In genomic region chr17:72338847-72339790, GRCh38 we compare ENCODE assay signal across 8 cellular contexts.
DNase-seq lines count a peak whose midpoint lies in the region; ATAC-seq and TF ChIP-seq lines count a peak whose summit lies in the region.
"Had no signal": no experiment of that assay in that cellular context is flagged by ENCODE, and none has a peak within 500 bp of the region (broad histone marks: within the 10 kb centered on the region; RNA-seq: fewer than 3 reads in every experiment).

No MANE protein-coding gene starts in this region.

- TF ChIP-seq CTCF in body of pancreas (IDR thresholded peaks at IDR 0.05), result no peak
- TF ChIP-seq CTCF in type B pancreatic cell (conservative IDR thresholded peaks at IDR 0.05), result no peak

- H3K27ac Mint-ChIP-seq in type B pancreatic cell, result peak overlapping the region; percentile 74
- H3K27ac Mint-ChIP-seq: T-helper 1 cell treated with Interleukin-12 subunit alpha and Interleukin-12 subunit beta and Interleukin-4 antibody, amounts not matched to agents 30 μg/mL and 1 μg/mL, for 36 hours had no signal

- H3K36me3 ChIP-seq in HUES48 (ENCODE audit: control insufficient read depth, insufficient read depth, low read length), result no peaks in the 10 kb centered on the region
- no peaks in the 10 kb centered on the region for H3K36me3 ChIP-seq in body of pancreas (replicated peaks in 1 of 2; ENCODE audit: insufficient read depth in 1 of 2, low read depth in 2 of 2)

- no peaks in the 10 kb centered on the region for H3K27me3 Mint-ChIP-seq in type B pancreatic cell

- H3K4me1 Mint-ChIP-seq in type B pancreatic cell (ENCODE audit: unreplicated experiment), result peaks cover 66% of the 10 kb centered on the region

- H3K9ac ChIP-seq in HUES48 (ENCODE audit: low read depth, low read length), result no peak overlapping the region

- TF ChIP-seq POLR2A in body of pancreas (IDR thresholded peaks at IDR 0.05), result peak in 1 of 3 donors; percentile 33

- DNase-seq in body of pancreas, result peak; percentile 44 to 64 (median 56)
- peak; percentile 45 for DNase-seq in iPS-NIHi7 (ENCODE audit: extremely low spot score)
- no peak for DNase-seq in type B pancreatic cell (ENCODE audit: extremely low spot score, unreplicated experiment)
- DNase-seq in NCI-H1930 (lab: John Stamatoyannopoulos, UW), result no peak
- no peak for DNase-seq in DMS 273 treated with DMSO at 0.1 percent for 48 hours (lab: John Stamatoyannopoulos, UW)

- ATAC-seq in body of pancreas, result peak; percentile 90
- no peak for ATAC-seq in GM21526 (IDR thresholded peaks at IDR 0.05; ENCODE audit: low FRiP score, unreplicated experiment)

- H3K4me3 ChIP-seq in HUES48 (ENCODE audit: low read depth, low read length), result no peak overlapping the region
- H3K4me3 ChIP-seq in body of pancreas, result no peak overlapping the region

- H3K27ac ChIP-seq in HUES48 (ENCODE audit: low read depth, low read length) (peak overlapping the region; percentile 11), body of pancreas (peak overlapping the region; percentile 69 to 83 (median 76))

- 41 to 45% methylated on average over 11 to 12 of the region's 12 CpGs for WGBS in body of pancreas, 2 donors

- H3K4me1 ChIP-seq in HUES48 (ENCODE audit: control insufficient read depth, insufficient read depth, low read length) (peaks cover 19% of the 10 kb centered on the region), body of pancreas (peaks cover 7% of the 10 kb centered on the region)

- H3K9me3 Mint-ChIP-seq in type B pancreatic cell, result no peaks in the 10 kb centered on the region
- H3K9me3 Mint-ChIP-seq: T-helper 1 cell treated with Interleukin-12 subunit alpha and Interleukin-12 subunit beta and Interleukin-4 antibody, amounts not matched to agents 30 μg/mL and 1 μg/mL, for 36 hours had no signal

- peak overlapping the region; percentile 74 for H3K4me3 Mint-ChIP-seq in type B pancreatic cell
- H3K4me3 Mint-ChIP-seq: T-helper 1 cell treated with Interleukin-12 subunit alpha and Interleukin-12 subunit beta and Interleukin-4 antibody, amounts not matched to agents 30 μg/mL and 1 μg/mL, for 36 hours had no signal

- intact Hi-C loops in body of pancreas (cut with DNase I), result no loop called here

- H3K27me3 ChIP-seq in HUES48 (ENCODE audit: control insufficient read depth, insufficient read depth, low read length) (no peaks in the 10 kb centered on the region), body of pancreas (no peaks in the 10 kb centered on the region)

- no peaks in the 10 kb centered on the region for H3K36me3 Mint-ChIP-seq in type B pancreatic cell

- H3K9me3 ChIP-seq in HUES48 (ENCODE audit: control insufficient read depth, insufficient read depth, low read length) (no peaks in the 10 kb centered on the region), body of pancreas (no peaks in the 10 kb centered on the region)

Comparison
In these comparisons a context has a peak if more than half of its experiments do, and no peak if none do; other contexts are left out.
1. DNase-seq: peak in body of pancreas (4 of 4) and iPS-NIHi7 (single experiment); none in type B pancreatic cell (single experiment), NCI-H1930 (0 of 2) and DMS 273 treated with DMSO at 0.1 percent for 48 hours (single experiment).